ENCODE assay signal across 12 cellular contexts in the genomic region with DNA sequence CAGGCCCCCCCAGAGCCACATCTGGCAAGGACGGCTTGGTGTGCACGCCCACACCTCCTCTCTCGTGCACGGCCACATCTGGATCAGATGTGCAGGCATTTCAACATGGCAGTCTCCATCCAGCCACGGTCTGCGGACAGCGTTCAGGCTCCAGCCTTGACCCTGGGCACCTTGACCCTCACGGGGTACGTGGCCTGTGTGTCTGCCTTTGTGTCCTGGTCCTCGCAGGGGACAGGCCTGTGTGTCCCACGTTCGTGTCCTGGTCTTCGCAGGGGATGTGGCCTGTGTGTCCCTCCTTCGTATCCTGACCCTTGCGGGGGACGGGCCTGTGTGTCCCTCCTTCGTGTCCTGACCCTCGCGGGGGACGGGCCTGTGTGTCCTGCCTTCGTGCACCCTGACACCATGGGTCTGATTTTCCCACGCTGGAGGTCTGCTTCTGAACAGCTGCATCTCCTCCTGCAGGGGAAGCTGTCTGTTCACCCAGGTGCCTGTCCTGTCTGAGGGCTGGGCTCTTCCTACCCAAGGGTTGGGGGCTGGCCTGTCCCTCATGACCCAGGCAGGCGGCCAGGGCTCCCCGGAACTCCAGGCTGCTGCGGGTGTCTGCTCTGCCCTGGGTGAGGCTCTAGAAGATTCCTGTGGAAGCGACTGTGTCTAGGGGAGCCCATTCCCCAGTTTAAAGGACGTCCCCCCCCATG. TPM values are rescaled to one million over a fixed set of nuclear protein-coding genes. Genes with fewer than 3 reads are reported as not detected.
DNase-seq lines count a peak whose midpoint lies in the region; ATAC-seq, FAIRE-seq and TF ChIP-seq lines count a peak whose summit lies in the region.
"Had no signal": no experiment of that assay in that cellular context is flagged by ENCODE, and none has a peak within 500 bp of the region (broad histone marks: within the 10 kb centered on the region; RNA-seq: fewer than 3 reads in every experiment).

No MANE protein-coding gene starts in this region.

- H3K27me3 ChIP-seq in skeletal muscle tissue (ENCODE audit: control insufficient read depth in 3 of 3, insufficient read depth in 3 of 3, low read length in 3 of 3): no peaks in the 10 kb centered on the region

- H3K4me1 ChIP-seq in kidney (ENCODE audit: control insufficient read depth in 1 of 2, insufficient read depth in 1 of 2, low read depth in 1 of 2, low read length in 2 of 2) (peaks cover 0 to 6% of the 10 kb centered on the region in 2 donors), skeletal muscle tissue (ENCODE audit: control insufficient read depth in 3 of 3, insufficient read depth in 3 of 3, low read length in 3 of 3) (peaks cover 53 to 77% (median 59%) of the 10 kb centered on the region in 3 donors)

- H3K9ac ChIP-seq in kidney (ENCODE audit: low read length in 2 of 2): no peak overlapping the region
- peak overlapping the region; percentile 12 to 70 (median 16) for H3K9ac ChIP-seq in skeletal muscle tissue (ENCODE audit: low read depth in 1 of 3, low read length in 3 of 3)

- intact Hi-C loops in kidney (cut with DNase I): no loop called here

- ATAC-seq in activated CD4-positive, CD25-positive, alpha-beta regulatory T cell treated with anti-CD3 and anti-CD28 coated beads, Interleukin-2, amount 50 U/mL, for 24 hours: no peak
- ATAC-seq in activated naive CD4-positive, alpha-beta T cell treated with anti-CD3 and anti-CD28 coated beads, Interleukin-2, amount 50 U/mL, for 72 hours: no peak
- no peak for ATAC-seq in GM18511 (IDR thresholded peaks at IDR 0.05; ENCODE audit: unreplicated experiment)

- TF ChIP-seq CTCF in kidney (IDR thresholded peaks at IDR 0.05; ENCODE audit: borderline replicate concordance, extremely low read depth, insufficient read depth): no peak

- H3K4me3 ChIP-seq in kidney (ENCODE audit: low read length in 2 of 2): no peak overlapping the region
- peak overlapping the region in 1 of 3 donors; percentile 13 for H3K4me3 ChIP-seq in skeletal muscle tissue (ENCODE audit: low read length in 3 of 3)

- H3K9me3 Mint-ChIP-seq in activated naive CD4-positive, alpha-beta T cell treated with anti-CD3 and anti-CD28 coated beads, Interleukin-2, amount 50 U/mL, for 72 hours: no peaks in the 10 kb centered on the region
- H3K9me3 Mint-ChIP-seq: dendritic cell treated with granulocyte-macrophage colony-stimulating factor and Interleukin-4, amounts not matched to agents 40 ng/mL and 50 ng/mL, for 4 days had no signal

- peak; percentile 18 for DNase-seq in activated CD4-positive, CD25-positive, alpha-beta regulatory T cell treated with anti-CD3 and anti-CD28 coated beads, Interleukin-2, amount 50 U/mL, for 72 hours
- peak in 1 of 2 donors; percentile 43 for DNase-seq in activated naive CD4-positive, alpha-beta T cell treated with anti-CD3 and anti-CD28 coated beads, Interleukin-2, amount 50 U/mL, for 72 hours (ENCODE audit: low spot score in 2 of 2)
- DNase-seq in kidney: peak; percentile 74
- DNase-seq in HCEC 1CT: no peak
- DNase-seq in COLO829 (ENCODE audit: low spot score): no peak
- DNase-seq: 8988T; mammary epithelial cell; NK-92 treated with Interleukin-12 subunit alpha and Interleukin-12 subunit beta, amount 100 ng/mL, for 24 hours had no signal

- no peaks in the 10 kb centered on the region for H3K9me3 ChIP-seq in kidney (ENCODE audit: control insufficient read depth in 1 of 2, low read length in 2 of 2)
- no peaks in the 10 kb centered on the region for H3K9me3 ChIP-seq in skeletal muscle tissue (ENCODE audit: control insufficient read depth in 3 of 3, low read length in 3 of 3)

- H3K36me3 ChIP-seq in kidney (ENCODE audit: control insufficient read depth in 1 of 2, insufficient read depth in 2 of 2, low read length in 2 of 2) (no peaks in the 10 kb centered on the region), skeletal muscle tissue (ENCODE audit: control insufficient read depth in 3 of 3, insufficient read depth in 3 of 3, low read length in 3 of 3) (no peaks in the 10 kb centered on the region)

- peaks cover 0 to 5% of the 10 kb centered on the region in 2 donors for H3K36me3 Mint-ChIP-seq in activated naive CD4-positive, alpha-beta T cell treated with anti-CD3 and anti-CD28 coated beads, Interleukin-2, amount 50 U/mL, for 72 hours

- H3K27ac ChIP-seq in kidney (ENCODE audit: low read depth in 2 of 2, low read length in 2 of 2): no peak overlapping the region
- peak overlapping the region; percentile 47 for H3K27ac ChIP-seq in skeletal muscle tissue (ENCODE audit: low read depth, low read length)

- peak overlapping the region; percentile 14 to 23 for H3K27ac Mint-ChIP-seq in activated naive CD4-positive, alpha-beta T cell treated with anti-CD3 and anti-CD28 coated beads, Interleukin-2, amount 50 U/mL, for 72 hours

- no peak for FAIRE-seq in kidney (lab: Jason Lieb, UNC)

RNA-seq across cellular contexts. Expression of a gene that starts 25.3 kb away (rescaled TPM):
- total RNA-seq in activated naive CD4-positive, alpha-beta T cell treated with anti-CD3 and anti-CD28 coated beads, Interleukin-2, amount 50 U/mL, for 72 hours: 10 to 100 TPM; 39.4 to 44.1 TPM
- total RNA-seq in kidney: 28.8 TPM
- polyA plus RNA-seq in kidney (ENCODE audit: insufficient read depth, low read depth, low replicate concordance): 4.2 TPM
- total RNA-seq in skeletal muscle tissue: 14.1 TPM

Comparison
In these comparisons a context has a peak if more than half of its experiments do, and no peak if none do; other contexts are left out.
1. DNase-seq: peak in activated CD4-positive, CD25-positive, alpha-beta regulatory T cell treated with anti-CD3 and anti-CD28 coated beads, Interleukin-2, amount 50 U/mL, for 72 hours (single experiment) and kidney (single experiment); none in HCEC 1CT (single experiment) and COLO829 (single experiment).
2. H3K9ac ChIP-seq: peak in skeletal muscle tissue (3 of 3); none in kidney (0 of 2).